In genomic region chr16:1542533-1542932, GRCh38 we compare ENCODE assay signal across 9 cellular contexts. TPM values are rescaled to one million over a fixed set of nuclear protein-coding genes. Genes with fewer than 3 reads are reported as not detected.
DNase-seq lines count a peak whose midpoint lies in the region; ATAC-seq and TF ChIP-seq lines count a peak whose summit lies in the region.
"Had no signal": no experiment of that assay in that cellular context is flagged by ENCODE, and none has a peak within 500 bp of the region (broad histone marks: within the 10 kb centered on the region; RNA-seq: fewer than 3 reads in every experiment).

No MANE protein-coding gene starts in this region.

- H3K27ac Mint-ChIP-seq in activated naive CD4-positive, alpha-beta T cell treated with anti-CD3 and anti-CD28 coated beads for 36 hours: peak overlapping the region; percentile 89
- peak overlapping the region; percentile 92 for H3K27ac Mint-ChIP-seq in activated CD8-positive, alpha-beta T cell treated with anti-CD3 and anti-CD28 coated beads for 36 hours
- H3K27ac Mint-ChIP-seq in immature natural killer cell: peak overlapping the region in 4 of 6 donors; percentile 18 to 55 (median 36)

- H3K4me1 Mint-ChIP-seq in activated naive CD4-positive, alpha-beta T cell treated with anti-CD3 and anti-CD28 coated beads for 36 hours (ENCODE audit: low read depth): peaks cover 81% of the 10 kb centered on the region
- H3K4me1 Mint-ChIP-seq in activated CD8-positive, alpha-beta T cell treated with anti-CD3 and anti-CD28 coated beads for 36 hours (ENCODE audit: low read depth): peaks cover 65% of the 10 kb centered on the region
- peaks cover 36 to 63% of the 10 kb centered on the region in 2 donors for H3K4me1 Mint-ChIP-seq in immature natural killer cell

- H3K36me3 Mint-ChIP-seq in activated naive CD4-positive, alpha-beta T cell treated with anti-CD3 and anti-CD28 coated beads for 36 hours (ENCODE audit: low read depth): peaks cover 11% of the 10 kb centered on the region
- H3K36me3 Mint-ChIP-seq in activated CD8-positive, alpha-beta T cell treated with anti-CD3 and anti-CD28 coated beads for 36 hours (ENCODE audit: low read depth): peaks cover 35% of the 10 kb centered on the region
- no peaks in the 10 kb centered on the region for H3K36me3 Mint-ChIP-seq in immature natural killer cell

- POLR2A ChIA-PET in activated CD8-positive, alpha-beta T cell treated with anti-CD3 and anti-CD28 coated beads for 36 hours (lab: Charles Lee): interaction anchor here (1.1 to 1.4 kb wide), 2 partner anchors 9 to 122 kb away, joined by 3 to 4 read pairs; partner anchors contain the start of genes TMEM204 and UQCC4

- H3K9me3 ChIP-seq in subcutaneous abdominal adipose tissue (ENCODE audit: control insufficient read depth in 5 of 5, low read length in 5 of 5): no peaks in the 10 kb centered on the region

- H3K9ac ChIP-seq in subcutaneous abdominal adipose tissue (ENCODE audit: low read length in 5 of 5): no peak overlapping the region

- no peaks in the 10 kb centered on the region for H3K27me3 Mint-ChIP-seq in activated naive CD4-positive, alpha-beta T cell treated with anti-CD3 and anti-CD28 coated beads for 36 hours (ENCODE audit: low read depth)
- no peaks in the 10 kb centered on the region for H3K27me3 Mint-ChIP-seq in activated CD8-positive, alpha-beta T cell treated with anti-CD3 and anti-CD28 coated beads for 36 hours
- H3K27me3 Mint-ChIP-seq in immature natural killer cell (ENCODE audit: low read depth in 3 of 3): peaks cover 0 to 5% (median 0%) of the 10 kb centered on the region in 3 donors

- peak overlapping the region; percentile 72 for H3K27ac ChIP-seq in subcutaneous abdominal adipose tissue (ENCODE audit: low read depth, low read length)

- CTCF ChIA-PET in activated naive CD4-positive, alpha-beta T cell treated with anti-CD3 and anti-CD28 coated beads for 36 hours (lab: Charles Lee): no interaction called here
- CTCF ChIA-PET in activated CD8-positive, alpha-beta T cell treated with anti-CD3 and anti-CD28 coated beads for 36 hours (lab: Charles Lee): no interaction called here

- H3K4me1 ChIP-seq in subcutaneous abdominal adipose tissue (ENCODE audit: control insufficient read depth in 5 of 5, insufficient read depth in 5 of 5, low read length in 5 of 5): peaks cover 21 to 99% (median 69%) of the 10 kb centered on the region in 5 donors

- no peaks in the 10 kb centered on the region for H3K9me3 Mint-ChIP-seq in activated naive CD4-positive, alpha-beta T cell treated with anti-CD3 and anti-CD28 coated beads for 36 hours
- no peaks in the 10 kb centered on the region for H3K9me3 Mint-ChIP-seq in activated CD8-positive, alpha-beta T cell treated with anti-CD3 and anti-CD28 coated beads for 36 hours
- H3K9me3 Mint-ChIP-seq in immature natural killer cell: no peaks in the 10 kb centered on the region

- DNase-seq in activated naive CD4-positive, alpha-beta T cell treated with anti-CD3 and anti-CD28 coated beads for 36 hours: no peak
- DNase-seq in activated naive CD4-positive, alpha-beta T cell treated with anti-CD3 and anti-CD28 coated beads, Interleukin-2, amount 50 U/mL, for 16 hours: no peak
- no peak for DNase-seq in activated CD8-positive, alpha-beta T cell treated with anti-CD3 and anti-CD28 coated beads for 36 hours
- DNase-seq in immature natural killer cell (no peak), NCI-H1436 treated with DMSO at 0.1 percent for 48 hours (lab: John Stamatoyannopoulos, UW) (no peak), cerebellar cortex (ENCODE audit: low spot score) (no peak)
- no peak for DNase-seq in stimulated activated CD4-positive, alpha-beta T cell treated with anti-CD3 and anti-CD28 coated beads, Interleukin-4, amount 100 ng/mL, for 1 hour

- no peak for TF ChIP-seq CTCF in activated CD8-positive, alpha-beta T cell treated with anti-CD3 and anti-CD28 coated beads for 36 hours (IDR thresholded peaks at IDR 0.05)

- no peak for ATAC-seq in activated CD8-positive, alpha-beta T cell treated with anti-CD3 and anti-CD28 coated beads for 36 hours

- H3K27me3 ChIP-seq in subcutaneous abdominal adipose tissue (ENCODE audit: control insufficient read depth in 5 of 5, insufficient read depth in 4 of 5, low read length in 5 of 5): peaks cover 0 to 2% (median 0%) of the 10 kb centered on the region in 5 donors

- peak overlapping the region in 2 of 5 donors; percentile 22 to 23 for H3K4me3 ChIP-seq in subcutaneous abdominal adipose tissue (ENCODE audit: low read depth in 1 of 5, low read length in 5 of 5)

- H3K36me3 ChIP-seq in subcutaneous abdominal adipose tissue (ENCODE audit: control insufficient read depth in 5 of 5, insufficient read depth in 5 of 5, low read length in 5 of 5): peaks cover 0 to 72% (median 57%) of the 10 kb centered on the region in 5 donors

- no peak overlapping the region for H3K4me3 Mint-ChIP-seq in activated naive CD4-positive, alpha-beta T cell treated with anti-CD3 and anti-CD28 coated beads for 36 hours
- H3K4me3 Mint-ChIP-seq in activated CD8-positive, alpha-beta T cell treated with anti-CD3 and anti-CD28 coated beads for 36 hours: no peak overlapping the region
- H3K4me3 Mint-ChIP-seq in immature natural killer cell: peak overlapping the region in 1 of 5 donors; percentile 20

- intact Hi-C loops in activated naive CD4-positive, alpha-beta T cell treated with anti-CD3 and anti-CD28 coated beads for 36 hours (cut with micrococcal nuclease): loop anchor here (2.0 kb wide), 3 partner anchors 50 to 234 kb away; partner anchors contain the start of genes CRAMP1, IFT140, TELO2 and UBE2I
- intact Hi-C loops in activated CD8-positive, alpha-beta T cell treated with anti-CD3 and anti-CD28 coated beads for 36 hours (cut with micrococcal nuclease): loop anchor here (5.0 kb wide), 1 partner anchor 120 kb away; the partner anchor contains the start of gene UQCC4

RNA-seq across cellular contexts. Expression of gene TMEM204, which starts 9.1 kb away (rescaled TPM):
- total RNA-seq in activated naive CD4-positive, alpha-beta T cell treated with anti-CD3 and anti-CD28 coated beads for 36 hours: 1 to 10 TPM; 7.7 to 8.2 TPM
- total RNA-seq in activated CD8-positive, alpha-beta T cell treated with anti-CD3 and anti-CD28 coated beads for 36 hours: 10 to 100 TPM; 12.9 to 14.3 TPM
- 10 to 100 TPM; 23.0 to 41.0 (median 38.3) TPM for polyA plus RNA-seq in immature natural killer cell
- total RNA-seq: H4 had no signal

RNA-seq across cellular contexts. Expression of gene TELO2, which starts 49.4 kb away (rescaled TPM):
- 10 to 100 TPM; 68.1 to 76.1 TPM for total RNA-seq in activated naive CD4-positive, alpha-beta T cell treated with anti-CD3 and anti-CD28 coated beads for 36 hours
- 10 to 100 TPM; 59.1 to 62.1 TPM for total RNA-seq in activated CD8-positive, alpha-beta T cell treated with anti-CD3 and anti-CD28 coated beads for 36 hours
- polyA plus RNA-seq in immature natural killer cell: 10 to 100 TPM; 12.0 to 16.4 (median 12.3) TPM

RNA-seq across cellular contexts. Expression of gene PTX4, which starts 53.8 kb away (rescaled TPM):
- total RNA-seq in activated naive CD4-positive, alpha-beta T cell treated with anti-CD3 and anti-CD28 coated beads for 36 hours: not detected
- not detected for total RNA-seq in activated CD8-positive, alpha-beta T cell treated with anti-CD3 and anti-CD28 coated beads for 36 hours
- not detected for polyA plus RNA-seq in immature natural killer cell
- total RNA-seq: H4 had no signal

Comparison
In these comparisons a context has a peak if more than half of its experiments do, and no peak if none do; other contexts are left out.
1. H3K27ac Mint-ChIP-seq: peak in every context shown above with its lines; median percentile 92 in activated CD8-positive, alpha-beta T cell treated with anti-CD3 and anti-CD28 coated beads for 36 hours; 89 in activated naive CD4-positive, alpha-beta T cell treated with anti-CD3 and anti-CD28 coated beads for 36 hours; 36 in immature natural killer cell.